Comparison of ENCODE assay signal across 6 cellular contexts in genomic region chr6:161886545-161886944, GRCh38.
DNase-seq lines count a peak whose midpoint lies in the region; ATAC-seq, FAIRE-seq and TF ChIP-seq lines count a peak whose summit lies in the region.
"Not testable (repeated sequence)": the region's sequence is repeated elsewhere in the genome, so short reads cannot be mapped to it uniquely, and the experiment has no call there.

No MANE protein-coding gene starts in this region.

- H3K4me3 Mint-ChIP-seq in WTC11: not testable (repeated sequence)

- not testable (repeated sequence) for H3K27ac ChIP-seq in kidney (ENCODE audit: low read depth in 2 of 2, low read length in 2 of 2); pancreas

- not testable (repeated sequence) for H3K4me1 ChIP-seq in kidney (ENCODE audit: control insufficient read depth in 1 of 2, insufficient read depth in 1 of 2, low read depth in 1 of 2, low read length in 2 of 2); pancreas

- FAIRE-seq in A204.1 (lab: Jason Lieb, UNC) (peak; percentile 34), TTC549 (lab: Jason Lieb, UNC) (peak; percentile 75), frontal cortex (lab: Jason Lieb, UNC) (peak; percentile 95), kidney (lab: Jason Lieb, UNC) (peak; percentile 75), pancreas (lab: Jason Lieb, UNC) (peak; percentile 29)

- TF ChIP-seq CTCF in WTC11 (IDR thresholded peaks at IDR 0.05); kidney (IDR thresholded peaks at IDR 0.05; ENCODE audit: borderline replicate concordance, extremely low read depth, insufficient read depth); pancreas (IDR thresholded peaks at IDR 0.05): not testable (repeated sequence)

- CTCF ChIA-PET in WTC11 (lab: Charles Lee): not testable (repeated sequence)

- H3K27me3 Mint-ChIP-seq in WTC11 (ENCODE audit: low read depth): peaks cover 18% of the 10 kb centered on the region

- not testable (repeated sequence) for H3K27ac Mint-ChIP-seq in WTC11

- not testable (repeated sequence) for H3K36me3 Mint-ChIP-seq in WTC11

- POLR2A ChIA-PET in WTC11 (lab: Charles Lee): not testable (repeated sequence)

- ATAC-seq in WTC11, pancreas: not testable (repeated sequence)

- intact Hi-C loops in kidney (cut with DNase I); pancreas (cut with DNase I): not testable (repeated sequence)

- not testable (repeated sequence) for DNase-seq in WTC11 (ENCODE audit: low spot score); frontal cortex (ENCODE audit: low spot score in 2 of 2); kidney; pancreas

- not testable (repeated sequence) for H3K9me3 Mint-ChIP-seq in WTC11

- H3K9me3 ChIP-seq in kidney (ENCODE audit: control insufficient read depth in 1 of 2, low read length in 2 of 2); pancreas: not testable (repeated sequence)

- not testable (repeated sequence) for H3K36me3 ChIP-seq in kidney (ENCODE audit: control insufficient read depth in 1 of 2, insufficient read depth in 2 of 2, low read length in 2 of 2); pancreas

- H3K9ac ChIP-seq in kidney (ENCODE audit: low read length in 2 of 2): not testable (repeated sequence)

- H3K4me3 ChIP-seq in kidney (ENCODE audit: low read length in 2 of 2); pancreas: not testable (repeated sequence)

- 96 to 98% methylated on average over 9 of the region's 9 CpGs for WGBS in pancreas, 2 donors

- H3K27me3 ChIP-seq in pancreas: not testable (repeated sequence)

- peaks cover 26% of the 10 kb centered on the region for H3K4me1 Mint-ChIP-seq in WTC11

TF ChIP-seq in WTC11, 78 proteins besides CTCF, POLR2A, EP300 and RAD21:
- peak; percentile 96 for TF ChIP-seq HMGA2 (CRISPR knock-in tag; IDR thresholded peaks at IDR 0.05)
TF ChIP-seq in WTC11: peak in this region for 1; not testable (repeated sequence) for 77.
